Comparison of ENCODE assay signal across 8 cellular contexts in the genomic region with DNA sequence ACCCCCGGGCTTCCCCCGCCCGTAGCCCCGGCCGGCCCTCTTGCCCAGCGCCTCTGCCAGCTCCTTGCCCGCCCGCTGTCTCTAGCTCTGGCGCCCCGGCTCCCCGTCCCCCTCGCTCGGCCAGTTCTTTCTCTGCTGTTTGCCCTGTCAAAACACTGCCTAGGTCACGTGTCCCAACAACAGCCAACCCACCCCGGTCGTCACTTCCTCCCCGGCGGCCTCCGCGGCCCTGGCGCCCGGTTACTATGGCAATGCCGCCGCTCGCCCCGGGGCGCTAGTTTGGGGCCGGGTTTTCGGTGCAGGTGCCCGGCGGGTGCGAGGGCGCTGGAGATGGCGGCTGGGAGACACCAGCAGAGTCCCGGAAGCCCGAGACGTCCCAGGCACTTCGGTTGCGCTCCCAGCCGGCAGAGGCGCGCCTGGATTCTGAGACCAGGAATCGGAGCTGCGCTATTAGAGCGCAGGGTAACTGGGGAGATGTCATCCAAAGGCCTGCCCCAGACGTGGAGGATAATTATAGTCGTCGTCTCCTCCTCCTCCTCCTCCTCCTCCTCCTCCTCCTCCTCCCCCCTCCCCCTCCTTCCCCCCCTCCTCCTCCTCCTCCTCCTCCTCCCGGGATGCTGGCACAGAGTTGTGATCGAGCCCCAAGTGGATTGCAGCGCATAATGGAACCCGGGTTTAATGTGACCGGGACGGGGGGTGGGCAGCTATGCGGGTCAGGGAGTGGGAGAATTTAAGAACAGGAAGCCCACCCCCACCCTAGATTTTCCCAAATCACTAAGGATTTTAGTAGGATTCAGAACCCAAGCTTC. TPM values are rescaled to one million over a fixed set of nuclear protein-coding genes. Genes with fewer than 3 reads are reported as not detected.
A peak's percentile ranks its signal among the peaks of the same experiment; 100 is the strongest.
DNase-seq lines count a peak whose midpoint lies in the region; ATAC-seq and TF ChIP-seq lines count a peak whose summit lies in the region.

Gene ATOSA (minus strand): TSS at position 157 of the 809 bp plus-strand sequence. CDS start 1,367 bp downstream, outside the sequence.

- ATAC-seq in HG02642 (IDR thresholded peaks at IDR 0.05; ENCODE audit: poor library complexity, unreplicated experiment) (peak; percentile 79), Right ventricle myocardium superior (ENCODE audit: poor library complexity) (peak; percentile 96)
- peak; percentile 91 for ATAC-seq in activated naive CD8-positive, alpha-beta T cell treated with anti-CD3 and anti-CD28 coated beads, Interleukin-2, amount 50 U/mL, for 24 hours

- peak within 1 kb of the TSS; percentile 91 for H3K4me2 ChIP-seq in parathyroid adenoma (ENCODE audit: low read length)

- H3K79me2 ChIP-seq in parathyroid adenoma, result no peaks in the 10 kb centered on the region

- peak; percentile 60 for DNase-seq in GM12864 (ENCODE audit: low read depth)
- DNase-seq in NCI-H128 (lab: John Stamatoyannopoulos, UW; ENCODE audit: unreplicated experiment), result peak; percentile 35
- DNase-seq in SW480 (ENCODE audit: low spot score), result peak; percentile 81
- DNase-seq in activated naive CD8-positive, alpha-beta T cell treated with anti-CD3 and anti-CD28 coated beads, Interleukin-2, amount 50 U/mL, for 24 hours, result peak; percentile 91
- peak; percentile 94 for DNase-seq in Right ventricle myocardium superior
- peak; percentile 94 to 95 for DNase-seq in tibial artery

- H3K27ac Mint-ChIP-seq in activated naive CD8-positive, alpha-beta T cell treated with anti-CD3 and anti-CD28 coated beads, Interleukin-2, amount 50 U/mL, for 24 hours, result peak within 1 kb of the TSS; percentile 95

- H3K27ac ChIP-seq in parathyroid adenoma (peak within 1 kb of the TSS; percentile 98), tibial artery (peak within 1 kb of the TSS; percentile 96 to 99)

- peak within 1 kb of the TSS; percentile 95 for H3K4me3 Mint-ChIP-seq in activated naive CD8-positive, alpha-beta T cell treated with anti-CD3 and anti-CD28 coated beads, Interleukin-2, amount 50 U/mL, for 24 hours

- no peaks in the 10 kb centered on the region for H3K4me1 ChIP-seq in parathyroid adenoma
- peaks cover 0 to 41% (median 25%) of the 10 kb centered on the region in 4 donors for H3K4me1 ChIP-seq in tibial artery

- peak within 1 kb of the TSS; percentile 99 for H3K4me3 ChIP-seq in GM12864 (ENCODE audit: low read depth, low read length)
- H3K4me3 ChIP-seq in parathyroid adenoma (ENCODE audit: low read depth, low read length), result peak within 1 kb of the TSS; percentile 71
- peak within 1 kb of the TSS; percentile 93 to 98 for H3K4me3 ChIP-seq in tibial artery

- peaks cover 60% of the 10 kb centered on the region for H3K4me1 Mint-ChIP-seq in activated naive CD8-positive, alpha-beta T cell treated with anti-CD3 and anti-CD28 coated beads, Interleukin-2, amount 50 U/mL, for 24 hours

- H3K36me3 Mint-ChIP-seq in activated naive CD8-positive, alpha-beta T cell treated with anti-CD3 and anti-CD28 coated beads, Interleukin-2, amount 50 U/mL, for 24 hours (ENCODE audit: low read depth), result peaks cover 3% of the 10 kb centered on the region

- H3K36me3 ChIP-seq in parathyroid adenoma (ENCODE audit: control insufficient read depth, insufficient read depth, low read length) (no peaks in the 10 kb centered on the region), tibial artery (peaks cover 14 to 18% (median 17%) of the 10 kb centered on the region in 3 donors)

- H3K9ac ChIP-seq in parathyroid adenoma, result peak within 1 kb of the TSS; percentile 89

- intact Hi-C loops in Right ventricle myocardium superior (cut with DNase I), result loop anchor here (10.0 kb wide), 1 partner anchor 55 kb away; no protein-coding TSS in a partner anchor
- intact Hi-C loops in tibial artery (cut with DNase I; ENCODE audit: low total_unique reads), result loop anchor here (5.0 kb wide), 1 partner anchor 107 kb away; no protein-coding TSS in a partner anchor

- TF ChIP-seq CTCF in GM12864 (IDR thresholded peaks at IDR 0.05; ENCODE audit: low read depth, low read length, missing control alignments) (no peak), parathyroid adenoma (IDR thresholded peaks at IDR 0.05) (no peak), tibial artery (IDR thresholded peaks at IDR 0.05) (no peak)

- no peaks in the 10 kb centered on the region for H3K9me3 ChIP-seq in parathyroid adenoma (ENCODE audit: control insufficient read depth, low read length)
- H3K9me3 ChIP-seq in tibial artery, result no peaks in the 10 kb centered on the region

- peak within 1 kb of the TSS; percentile 83 for H2AFZ ChIP-seq in parathyroid adenoma

- H3K27me3 Mint-ChIP-seq in activated naive CD8-positive, alpha-beta T cell treated with anti-CD3 and anti-CD28 coated beads, Interleukin-2, amount 50 U/mL, for 24 hours, result no peaks in the 10 kb centered on the region

- no peaks in the 10 kb centered on the region for H3K9me3 Mint-ChIP-seq in activated naive CD8-positive, alpha-beta T cell treated with anti-CD3 and anti-CD28 coated beads, Interleukin-2, amount 50 U/mL, for 24 hours

- H3K27me3 ChIP-seq in parathyroid adenoma (ENCODE audit: control insufficient read depth, insufficient read depth, low read length), result no peaks in the 10 kb centered on the region
- H3K27me3 ChIP-seq in tibial artery, result no peaks in the 10 kb centered on the region

RNA-seq across cellular contexts. Expression of gene ATOSA, which starts in this region (rescaled TPM):
- 20.4 TPM for total RNA-seq in Right ventricle myocardium superior

Comparison
In these comparisons a context has a peak if more than half of its experiments do, and no peak if none do; other contexts are left out.
1. Peak in every context shown above with its lines: DNase-seq, ATAC-seq, H3K4me3 ChIP-seq and H3K27ac ChIP-seq.
2. DNase-seq: peak in every context shown above with its lines; median percentile 94 in tibial artery; 94 in Right ventricle myocardium superior; 91 in activated naive CD8-positive, alpha-beta T cell treated with anti-CD3 and anti-CD28 coated beads, Interleukin-2, amount 50 U/mL, for 24 hours; 81 in SW480; 60 in GM12864; 35 in NCI-H128.